In the genomic region with DNA sequence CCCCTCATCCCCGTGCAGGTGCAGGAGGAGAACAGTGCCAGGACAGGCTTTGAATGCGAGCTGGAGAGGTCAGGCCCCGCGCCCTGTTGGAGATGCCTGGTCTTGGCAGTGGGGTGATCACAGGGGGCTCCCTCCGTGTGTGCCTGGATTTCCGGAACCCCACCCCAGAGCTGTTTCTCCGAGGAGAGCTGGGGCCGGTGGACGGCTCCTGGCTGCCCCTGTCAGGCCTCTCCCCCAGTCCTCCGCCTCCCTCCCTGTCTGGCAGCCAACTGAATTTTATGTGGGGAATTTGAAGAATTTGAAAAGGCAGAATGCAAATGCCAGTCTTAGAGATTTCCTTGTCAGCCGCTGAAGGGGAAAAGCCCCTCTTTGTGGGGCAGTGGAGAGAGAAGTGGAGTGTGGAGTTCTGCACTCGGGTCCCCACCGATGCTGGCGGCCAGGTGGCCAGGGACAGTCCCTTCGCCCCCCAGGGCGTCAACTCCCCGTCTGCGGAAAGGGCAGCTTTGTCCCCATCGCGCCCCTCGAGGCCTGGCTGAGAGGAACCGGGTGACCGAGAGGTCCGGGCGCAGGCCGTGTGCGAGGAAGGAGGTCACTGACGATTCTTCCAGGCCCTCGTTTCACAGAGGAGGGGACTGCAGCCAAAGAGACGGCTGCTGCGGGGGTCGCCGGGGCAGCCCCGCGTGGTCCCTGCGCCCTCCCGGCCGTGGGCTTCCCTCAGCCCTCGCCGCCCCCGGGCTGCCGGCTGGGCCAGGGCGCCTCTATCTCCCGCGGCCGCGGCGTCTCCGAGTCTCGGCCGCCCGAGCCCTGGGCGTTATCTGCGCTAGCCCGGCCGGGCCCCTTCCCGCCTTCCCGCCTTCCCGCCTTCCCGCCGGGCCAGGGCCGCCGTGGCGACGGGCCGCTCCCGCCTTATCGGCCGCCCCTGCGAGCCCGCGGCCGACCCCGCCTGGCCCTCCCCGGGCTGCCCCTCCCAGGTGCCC, we compare ENCODE assay signal across 1 cellular context.
TF ChIP-seq lines count a peak whose summit lies in the region.

No MANE protein-coding gene starts in this region.

TF ChIP-seq in K562, 482 proteins besides CTCF, POLR2A, EP300 and RAD21 (continued from another document and continues in another):
- TF ChIP-seq, protein P1, sequence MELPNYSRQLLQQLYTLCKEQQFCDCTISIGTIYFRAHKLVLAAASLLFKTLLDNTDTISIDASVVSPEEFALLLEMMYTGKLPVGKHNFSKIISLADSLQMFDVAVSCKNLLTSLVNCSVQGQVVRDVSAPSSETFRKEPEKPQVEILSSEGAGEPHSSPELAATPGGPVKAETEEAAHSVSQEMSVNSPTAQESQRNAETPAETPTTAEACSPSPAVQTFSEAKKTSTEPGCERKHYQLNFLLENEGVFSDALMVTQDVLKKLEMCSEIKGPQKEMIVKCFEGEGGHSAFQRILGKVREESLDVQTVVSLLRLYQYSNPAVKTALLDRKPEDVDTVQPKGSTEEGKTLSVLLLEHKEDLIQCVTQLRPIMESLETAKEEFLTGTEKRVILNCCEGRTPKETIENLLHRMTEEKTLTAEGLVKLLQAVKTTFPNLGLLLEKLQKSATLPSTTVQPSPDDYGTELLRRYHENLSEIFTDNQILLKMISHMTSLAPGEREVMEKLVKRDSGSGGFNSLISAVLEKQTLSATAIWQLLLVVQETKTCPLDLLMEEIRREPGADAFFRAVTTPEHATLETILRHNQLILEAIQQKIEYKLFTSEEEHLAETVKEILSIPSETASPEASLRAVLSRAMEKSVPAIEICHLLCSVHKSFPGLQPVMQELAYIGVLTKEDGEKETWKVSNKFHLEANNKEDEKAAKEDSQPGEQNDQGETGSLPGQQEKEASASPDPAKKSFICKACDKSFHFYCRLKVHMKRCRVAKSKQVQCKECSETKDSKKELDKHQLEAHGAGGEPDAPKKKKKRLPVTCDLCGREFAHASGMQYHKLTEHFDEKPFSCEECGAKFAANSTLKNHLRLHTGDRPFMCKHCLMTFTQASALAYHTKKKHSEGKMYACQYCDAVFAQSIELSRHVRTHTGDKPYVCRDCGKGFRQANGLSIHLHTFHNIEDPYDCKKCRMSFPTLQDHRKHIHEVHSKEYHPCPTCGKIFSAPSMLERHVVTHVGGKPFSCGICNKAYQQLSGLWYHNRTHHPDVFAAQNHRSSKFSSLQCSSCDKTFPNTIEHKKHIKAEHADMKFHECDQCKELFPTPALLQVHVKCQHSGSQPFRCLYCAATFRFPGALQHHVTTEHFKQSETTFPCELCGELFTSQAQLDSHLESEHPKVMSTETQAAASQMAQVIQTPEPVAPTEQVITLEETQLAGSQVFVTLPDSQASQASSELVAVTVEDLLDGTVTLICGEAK (IDR thresholded peaks at IDR 0.05): no peak
- TF ChIP-seq, protein P1 (CRISPR knock-in tag; IDR thresholded peaks at IDR 0.05): no peak
- peak; percentile 67 for TF ChIP-seq CTBP1 (IDR thresholded peaks at IDR 0.05; ENCODE audit: borderline replicate concordance)
- TF ChIP-seq, protein P2, sequence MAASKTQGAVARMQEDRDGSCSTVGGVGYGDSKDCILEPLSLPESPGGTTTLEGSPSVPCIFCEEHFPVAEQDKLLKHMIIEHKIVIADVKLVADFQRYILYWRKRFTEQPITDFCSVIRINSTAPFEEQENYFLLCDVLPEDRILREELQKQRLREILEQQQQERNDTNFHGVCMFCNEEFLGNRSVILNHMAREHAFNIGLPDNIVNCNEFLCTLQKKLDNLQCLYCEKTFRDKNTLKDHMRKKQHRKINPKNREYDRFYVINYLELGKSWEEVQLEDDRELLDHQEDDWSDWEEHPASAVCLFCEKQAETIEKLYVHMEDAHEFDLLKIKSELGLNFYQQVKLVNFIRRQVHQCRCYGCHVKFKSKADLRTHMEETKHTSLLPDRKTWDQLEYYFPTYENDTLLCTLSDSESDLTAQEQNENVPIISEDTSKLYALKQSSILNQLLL (CRISPR knock-in tag; IDR thresholded peaks at IDR 0.05; ENCODE audit: borderline replicate concordance): no peak
- no peak for TF ChIP-seq ZBTB8A (IDR thresholded peaks at IDR 0.05; ENCODE audit: partially characterized antibody)
- no peak for TF ChIP-seq THRAP3 (IDR thresholded peaks at IDR 0.05; ENCODE audit: borderline replicate concordance)
- no peak for TF ChIP-seq HIVEP1 (CRISPR knock-in tag; IDR thresholded peaks at IDR 0.05)
- TF ChIP-seq, protein P3, sequence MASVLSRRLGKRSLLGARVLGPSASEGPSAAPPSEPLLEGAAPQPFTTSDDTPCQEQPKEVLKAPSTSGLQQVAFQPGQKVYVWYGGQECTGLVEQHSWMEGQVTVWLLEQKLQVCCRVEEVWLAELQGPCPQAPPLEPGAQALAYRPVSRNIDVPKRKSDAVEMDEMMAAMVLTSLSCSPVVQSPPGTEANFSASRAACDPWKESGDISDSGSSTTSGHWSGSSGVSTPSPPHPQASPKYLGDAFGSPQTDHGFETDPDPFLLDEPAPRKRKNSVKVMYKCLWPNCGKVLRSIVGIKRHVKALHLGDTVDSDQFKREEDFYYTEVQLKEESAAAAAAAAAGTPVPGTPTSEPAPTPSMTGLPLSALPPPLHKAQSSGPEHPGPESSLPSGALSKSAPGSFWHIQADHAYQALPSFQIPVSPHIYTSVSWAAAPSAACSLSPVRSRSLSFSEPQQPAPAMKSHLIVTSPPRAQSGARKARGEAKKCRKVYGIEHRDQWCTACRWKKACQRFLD (CRISPR knock-in tag; IDR thresholded peaks at IDR 0.05): peak; percentile 86
- TF ChIP-seq, protein P4, sequence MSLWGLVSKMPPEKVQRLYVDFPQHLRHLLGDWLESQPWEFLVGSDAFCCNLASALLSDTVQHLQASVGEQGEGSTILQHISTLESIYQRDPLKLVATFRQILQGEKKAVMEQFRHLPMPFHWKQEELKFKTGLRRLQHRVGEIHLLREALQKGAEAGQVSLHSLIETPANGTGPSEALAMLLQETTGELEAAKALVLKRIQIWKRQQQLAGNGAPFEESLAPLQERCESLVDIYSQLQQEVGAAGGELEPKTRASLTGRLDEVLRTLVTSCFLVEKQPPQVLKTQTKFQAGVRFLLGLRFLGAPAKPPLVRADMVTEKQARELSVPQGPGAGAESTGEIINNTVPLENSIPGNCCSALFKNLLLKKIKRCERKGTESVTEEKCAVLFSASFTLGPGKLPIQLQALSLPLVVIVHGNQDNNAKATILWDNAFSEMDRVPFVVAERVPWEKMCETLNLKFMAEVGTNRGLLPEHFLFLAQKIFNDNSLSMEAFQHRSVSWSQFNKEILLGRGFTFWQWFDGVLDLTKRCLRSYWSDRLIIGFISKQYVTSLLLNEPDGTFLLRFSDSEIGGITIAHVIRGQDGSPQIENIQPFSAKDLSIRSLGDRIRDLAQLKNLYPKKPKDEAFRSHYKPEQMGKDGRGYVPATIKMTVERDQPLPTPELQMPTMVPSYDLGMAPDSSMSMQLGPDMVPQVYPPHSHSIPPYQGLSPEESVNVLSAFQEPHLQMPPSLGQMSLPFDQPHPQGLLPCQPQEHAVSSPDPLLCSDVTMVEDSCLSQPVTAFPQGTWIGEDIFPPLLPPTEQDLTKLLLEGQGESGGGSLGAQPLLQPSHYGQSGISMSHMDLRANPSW (CRISPR knock-in tag; IDR thresholded peaks at IDR 0.05): no peak
- TF ChIP-seq CHD2 (IDR thresholded peaks at IDR 0.05; ENCODE audit: low read depth, low read length): no peak
- TF ChIP-seq NCOR1 (IDR thresholded peaks at IDR 0.05): peak; percentile 47; the same call in 1 of the 2 replicates
- TF ChIP-seq SIN3B (IDR thresholded peaks at IDR 0.05; ENCODE audit: low read depth): peak; percentile 52; the same call in 1 of the 2 replicates
- TF ChIP-seq PTTG1 (tag; IDR thresholded peaks at IDR 0.05; ENCODE audit: low read depth): no peak
- TF ChIP-seq SP1 (CRISPR knock-in tag; IDR thresholded peaks at IDR 0.05): no peak
- TF ChIP-seq, protein P5, sequence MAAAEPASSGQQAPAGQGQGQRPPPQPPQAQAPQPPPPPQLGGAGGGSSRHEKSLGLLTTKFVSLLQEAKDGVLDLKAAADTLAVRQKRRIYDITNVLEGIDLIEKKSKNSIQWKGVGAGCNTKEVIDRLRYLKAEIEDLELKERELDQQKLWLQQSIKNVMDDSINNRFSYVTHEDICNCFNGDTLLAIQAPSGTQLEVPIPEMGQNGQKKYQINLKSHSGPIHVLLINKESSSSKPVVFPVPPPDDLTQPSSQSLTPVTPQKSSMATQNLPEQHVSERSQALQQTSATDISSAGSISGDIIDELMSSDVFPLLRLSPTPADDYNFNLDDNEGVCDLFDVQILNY (CRISPR knock-in tag; IDR thresholded peaks at IDR 0.05): no peak
- no peak for TF ChIP-seq POU5F1 (IDR thresholded peaks at IDR 0.05; ENCODE audit: borderline replicate concordance, low read depth, low read length, partially characterized antibody)
- TF ChIP-seq MTA3 (IDR thresholded peaks at IDR 0.05; ENCODE audit: borderline replicate concordance): peak; percentile 64
- TF ChIP-seq, protein P6, sequence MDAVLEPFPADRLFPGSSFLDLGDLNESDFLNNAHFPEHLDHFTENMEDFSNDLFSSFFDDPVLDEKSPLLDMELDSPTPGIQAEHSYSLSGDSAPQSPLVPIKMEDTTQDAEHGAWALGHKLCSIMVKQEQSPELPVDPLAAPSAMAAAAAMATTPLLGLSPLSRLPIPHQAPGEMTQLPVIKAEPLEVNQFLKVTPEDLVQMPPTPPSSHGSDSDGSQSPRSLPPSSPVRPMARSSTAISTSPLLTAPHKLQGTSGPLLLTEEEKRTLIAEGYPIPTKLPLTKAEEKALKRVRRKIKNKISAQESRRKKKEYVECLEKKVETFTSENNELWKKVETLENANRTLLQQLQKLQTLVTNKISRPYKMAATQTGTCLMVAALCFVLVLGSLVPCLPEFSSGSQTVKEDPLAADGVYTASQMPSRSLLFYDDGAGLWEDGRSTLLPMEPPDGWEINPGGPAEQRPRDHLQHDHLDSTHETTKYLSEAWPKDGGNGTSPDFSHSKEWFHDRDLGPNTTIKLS (IDR thresholded peaks at IDR 0.05; ENCODE audit: borderline replicate concordance, low read depth): peak; percentile 38; the same call in 1 of the 2 replicates
- TF ChIP-seq, protein P7, sequence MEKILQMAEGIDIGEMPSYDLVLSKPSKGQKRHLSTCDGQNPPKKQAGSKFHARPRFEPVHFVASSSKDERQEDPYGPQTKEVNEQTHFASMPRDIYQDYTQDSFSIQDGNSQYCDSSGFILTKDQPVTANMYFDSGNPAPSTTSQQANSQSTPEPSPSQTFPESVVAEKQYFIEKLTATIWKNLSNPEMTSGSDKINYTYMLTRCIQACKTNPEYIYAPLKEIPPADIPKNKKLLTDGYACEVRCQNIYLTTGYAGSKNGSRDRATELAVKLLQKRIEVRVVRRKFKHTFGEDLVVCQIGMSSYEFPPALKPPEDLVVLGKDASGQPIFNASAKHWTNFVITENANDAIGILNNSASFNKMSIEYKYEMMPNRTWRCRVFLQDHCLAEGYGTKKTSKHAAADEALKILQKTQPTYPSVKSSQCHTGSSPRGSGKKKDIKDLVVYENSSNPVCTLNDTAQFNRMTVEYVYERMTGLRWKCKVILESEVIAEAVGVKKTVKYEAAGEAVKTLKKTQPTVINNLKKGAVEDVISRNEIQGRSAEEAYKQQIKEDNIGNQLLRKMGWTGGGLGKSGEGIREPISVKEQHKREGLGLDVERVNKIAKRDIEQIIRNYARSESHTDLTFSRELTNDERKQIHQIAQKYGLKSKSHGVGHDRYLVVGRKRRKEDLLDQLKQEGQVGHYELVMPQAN (IDR thresholded peaks at IDR 0.05; ENCODE audit: borderline replicate concordance): no peak
- TF ChIP-seq, protein P8, sequence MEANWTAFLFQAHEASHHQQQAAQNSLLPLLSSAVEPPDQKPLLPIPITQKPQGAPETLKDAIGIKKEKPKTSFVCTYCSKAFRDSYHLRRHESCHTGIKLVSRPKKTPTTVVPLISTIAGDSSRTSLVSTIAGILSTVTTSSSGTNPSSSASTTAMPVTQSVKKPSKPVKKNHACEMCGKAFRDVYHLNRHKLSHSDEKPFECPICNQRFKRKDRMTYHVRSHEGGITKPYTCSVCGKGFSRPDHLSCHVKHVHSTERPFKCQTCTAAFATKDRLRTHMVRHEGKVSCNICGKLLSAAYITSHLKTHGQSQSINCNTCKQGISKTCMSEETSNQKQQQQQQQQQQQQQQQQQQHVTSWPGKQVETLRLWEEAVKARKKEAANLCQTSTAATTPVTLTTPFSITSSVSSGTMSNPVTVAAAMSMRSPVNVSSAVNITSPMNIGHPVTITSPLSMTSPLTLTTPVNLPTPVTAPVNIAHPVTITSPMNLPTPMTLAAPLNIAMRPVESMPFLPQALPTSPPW (CRISPR knock-in tag; IDR thresholded peaks at IDR 0.05): peak; percentile 71
- TF ChIP-seq, protein P9, sequence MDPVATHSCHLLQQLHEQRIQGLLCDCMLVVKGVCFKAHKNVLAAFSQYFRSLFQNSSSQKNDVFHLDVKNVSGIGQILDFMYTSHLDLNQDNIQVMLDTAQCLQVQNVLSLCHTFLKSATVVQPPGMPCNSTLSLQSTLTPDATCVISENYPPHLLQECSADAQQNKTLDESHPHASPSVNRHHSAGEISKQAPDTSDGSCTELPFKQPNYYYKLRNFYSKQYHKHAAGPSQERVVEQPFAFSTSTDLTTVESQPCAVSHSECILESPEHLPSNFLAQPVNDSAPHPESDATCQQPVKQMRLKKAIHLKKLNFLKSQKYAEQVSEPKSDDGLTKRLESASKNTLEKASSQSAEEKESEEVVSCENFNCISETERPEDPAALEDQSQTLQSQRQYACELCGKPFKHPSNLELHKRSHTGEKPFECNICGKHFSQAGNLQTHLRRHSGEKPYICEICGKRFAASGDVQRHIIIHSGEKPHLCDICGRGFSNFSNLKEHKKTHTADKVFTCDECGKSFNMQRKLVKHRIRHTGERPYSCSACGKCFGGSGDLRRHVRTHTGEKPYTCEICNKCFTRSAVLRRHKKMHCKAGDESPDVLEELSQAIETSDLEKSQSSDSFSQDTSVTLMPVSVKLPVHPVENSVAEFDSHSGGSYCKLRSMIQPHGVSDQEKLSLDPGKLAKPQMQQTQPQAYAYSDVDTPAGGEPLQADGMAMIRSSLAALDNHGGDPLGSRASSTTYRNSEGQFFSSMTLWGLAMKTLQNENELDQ (CRISPR knock-in tag; IDR thresholded peaks at IDR 0.05; ENCODE audit: borderline replicate concordance): no peak
- TF ChIP-seq SOX6 (IDR thresholded peaks at IDR 0.05): peak; percentile 21; the same call in 1 of the 2 replicates
- no peak for TF ChIP-seq FOXA3 (CRISPR knock-in tag; conservative IDR thresholded peaks at IDR 0.05 in 1 of 2, IDR thresholded peaks at IDR 0.05 in 1 of 2)
- TF ChIP-seq ZNF41 (CRISPR knock-in tag; conservative IDR thresholded peaks at IDR 0.05): no peak
